Comparison of ENCODE assay signal across 1 cellular context in the genomic region with DNA sequence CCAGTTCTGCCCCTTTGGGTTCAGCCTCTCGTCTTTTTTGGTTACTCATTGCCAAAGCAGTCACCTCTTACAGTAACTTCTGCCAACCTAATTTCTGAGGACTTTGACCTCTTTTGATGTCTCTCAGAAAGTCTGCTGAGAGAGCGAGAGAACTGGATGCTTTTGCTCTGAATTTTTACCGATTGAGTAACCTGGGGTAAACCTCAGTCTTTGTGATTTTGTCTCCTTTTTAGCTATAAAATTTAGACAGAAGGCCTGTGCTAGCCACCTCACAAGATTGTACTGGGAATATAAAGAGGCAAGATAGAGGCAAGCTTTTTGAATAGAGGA.
TF ChIP-seq lines count a peak whose summit lies in the region.

No MANE protein-coding gene starts in this region.

TF ChIP-seq in HepG2, 621 proteins besides CTCF, POLR2A, EP300 and RAD21 (continued from another document and continues in another):
- TF ChIP-seq, protein P1, sequence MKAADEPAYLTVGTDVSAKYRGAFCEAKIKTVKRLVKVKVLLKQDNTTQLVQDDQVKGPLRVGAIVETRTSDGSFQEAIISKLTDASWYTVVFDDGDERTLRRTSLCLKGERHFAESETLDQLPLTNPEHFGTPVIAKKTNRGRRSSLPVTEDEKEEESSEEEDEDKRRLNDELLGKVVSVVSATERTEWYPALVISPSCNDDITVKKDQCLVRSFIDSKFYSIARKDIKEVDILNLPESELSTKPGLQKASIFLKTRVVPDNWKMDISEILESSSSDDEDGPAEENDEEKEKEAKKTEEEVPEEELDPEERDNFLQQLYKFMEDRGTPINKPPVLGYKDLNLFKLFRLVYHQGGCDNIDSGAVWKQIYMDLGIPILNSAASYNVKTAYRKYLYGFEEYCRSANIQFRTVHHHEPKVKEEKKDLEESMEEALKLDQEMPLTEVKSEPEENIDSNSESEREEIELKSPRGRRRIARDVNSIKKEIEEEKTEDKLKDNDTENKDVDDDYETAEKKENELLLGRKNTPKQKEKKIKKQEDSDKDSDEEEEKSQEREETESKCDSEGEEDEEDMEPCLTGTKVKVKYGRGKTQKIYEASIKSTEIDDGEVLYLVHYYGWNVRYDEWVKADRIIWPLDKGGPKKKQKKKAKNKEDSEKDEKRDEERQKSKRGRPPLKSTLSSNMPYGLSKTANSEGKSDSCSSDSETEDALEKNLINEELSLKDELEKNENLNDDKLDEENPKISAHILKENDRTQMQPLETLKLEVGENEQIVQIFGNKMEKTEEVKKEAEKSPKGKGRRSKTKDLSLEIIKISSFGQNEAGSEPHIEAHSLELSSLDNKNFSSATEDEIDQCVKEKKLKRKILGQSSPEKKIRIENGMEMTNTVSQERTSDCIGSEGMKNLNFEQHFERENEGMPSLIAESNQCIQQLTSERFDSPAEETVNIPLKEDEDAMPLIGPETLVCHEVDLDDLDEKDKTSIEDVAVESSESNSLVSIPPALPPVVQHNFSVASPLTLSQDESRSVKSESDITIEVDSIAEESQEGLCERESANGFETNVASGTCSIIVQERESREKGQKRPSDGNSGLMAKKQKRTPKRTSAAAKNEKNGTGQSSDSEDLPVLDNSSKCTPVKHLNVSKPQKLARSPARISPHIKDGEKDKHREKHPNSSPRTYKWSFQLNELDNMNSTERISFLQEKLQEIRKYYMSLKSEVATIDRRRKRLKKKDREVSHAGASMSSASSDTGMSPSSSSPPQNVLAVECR (CRISPR knock-in tag; IDR thresholded peaks at IDR 0.05; ENCODE audit: borderline replicate concordance), result peak; percentile 36; the same call in 1 of the 2 replicates
- TF ChIP-seq, protein P2, sequence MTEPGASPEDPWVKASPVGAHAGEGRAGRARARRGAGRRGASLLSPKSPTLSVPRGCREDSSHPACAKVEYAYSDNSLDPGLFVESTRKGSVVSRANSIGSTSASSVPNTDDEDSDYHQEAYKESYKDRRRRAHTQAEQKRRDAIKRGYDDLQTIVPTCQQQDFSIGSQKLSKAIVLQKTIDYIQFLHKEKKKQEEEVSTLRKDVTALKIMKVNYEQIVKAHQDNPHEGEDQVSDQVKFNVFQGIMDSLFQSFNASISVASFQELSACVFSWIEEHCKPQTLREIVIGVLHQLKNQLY (CRISPR knock-in tag; IDR thresholded peaks at IDR 0.05), result peak; percentile 51; the same call in 1 of the 2 replicates
- TF ChIP-seq, protein P3, sequence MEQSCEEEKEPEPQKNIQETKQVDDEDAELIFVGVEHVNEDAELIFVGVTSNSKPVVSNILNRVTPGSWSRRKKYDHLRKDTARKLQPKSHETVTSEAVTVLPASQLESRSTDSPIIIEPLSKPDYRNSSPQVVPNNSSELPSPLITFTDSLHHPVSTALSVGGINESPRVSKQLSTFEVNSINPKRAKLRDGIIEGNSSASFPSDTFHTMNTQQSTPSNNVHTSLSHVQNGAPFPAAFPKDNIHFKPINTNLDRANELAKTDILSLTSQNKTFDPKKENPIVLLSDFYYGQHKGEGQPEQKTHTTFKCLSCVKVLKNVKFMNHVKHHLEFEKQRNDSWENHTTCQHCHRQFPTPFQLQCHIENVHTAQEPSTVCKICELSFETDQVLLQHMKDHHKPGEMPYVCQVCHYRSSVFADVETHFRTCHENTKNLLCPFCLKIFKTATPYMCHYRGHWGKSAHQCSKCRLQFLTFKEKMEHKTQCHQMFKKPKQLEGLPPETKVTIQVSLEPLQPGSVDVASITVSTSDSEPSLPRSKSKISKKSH (CRISPR knock-in tag; IDR thresholded peaks at IDR 0.05; ENCODE audit: borderline replicate concordance), result no peak
- no peak for TF ChIP-seq ZFP36L2 (CRISPR knock-in tag; IDR thresholded peaks at IDR 0.05)
- TF ChIP-seq, protein P4, sequence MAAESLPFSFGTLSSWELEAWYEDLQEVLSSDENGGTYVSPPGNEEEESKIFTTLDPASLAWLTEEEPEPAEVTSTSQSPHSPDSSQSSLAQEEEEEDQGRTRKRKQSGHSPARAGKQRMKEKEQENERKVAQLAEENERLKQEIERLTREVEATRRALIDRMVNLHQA (CRISPR knock-in tag; IDR thresholded peaks at IDR 0.05), result 0 out of 2 replicates have a peak, but pooled peaks have one; percentile 63
- TF ChIP-seq RELA (CRISPR knock-in tag; IDR thresholded peaks at IDR 0.05), result no peak
- TF ChIP-seq, protein P5, sequence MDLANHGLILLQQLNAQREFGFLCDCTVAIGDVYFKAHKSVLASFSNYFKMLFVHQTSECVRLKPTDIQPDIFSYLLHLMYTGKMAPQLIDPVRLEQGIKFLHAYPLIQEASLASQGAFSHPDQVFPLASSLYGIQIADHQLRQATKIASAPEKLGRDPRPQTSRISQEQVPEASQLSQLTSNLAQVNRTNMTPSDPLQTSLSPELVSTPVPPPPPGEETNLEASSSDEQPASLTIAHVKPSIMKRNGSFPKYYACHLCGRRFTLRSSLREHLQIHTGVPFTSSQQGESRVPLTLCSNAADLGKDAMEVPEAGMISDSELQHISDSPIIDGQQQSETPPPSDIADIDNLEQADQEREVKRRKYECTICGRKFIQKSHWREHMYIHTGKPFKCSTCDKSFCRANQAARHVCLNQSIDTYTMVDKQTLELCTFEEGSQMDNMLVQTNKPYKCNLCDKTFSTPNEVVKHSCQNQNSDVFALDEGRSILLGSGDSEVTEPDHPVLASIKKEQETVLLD (CRISPR knock-in tag; IDR thresholded peaks at IDR 0.05; ENCODE audit: low read depth), result no peak
- TF ChIP-seq ATRX (CRISPR knock-in tag; IDR thresholded peaks at IDR 0.05; ENCODE audit: borderline replicate concordance), result no peak
- TF ChIP-seq NCOA2 (CRISPR knock-in tag; IDR thresholded peaks at IDR 0.05), result peak; percentile 95
- TF ChIP-seq, protein P6, sequence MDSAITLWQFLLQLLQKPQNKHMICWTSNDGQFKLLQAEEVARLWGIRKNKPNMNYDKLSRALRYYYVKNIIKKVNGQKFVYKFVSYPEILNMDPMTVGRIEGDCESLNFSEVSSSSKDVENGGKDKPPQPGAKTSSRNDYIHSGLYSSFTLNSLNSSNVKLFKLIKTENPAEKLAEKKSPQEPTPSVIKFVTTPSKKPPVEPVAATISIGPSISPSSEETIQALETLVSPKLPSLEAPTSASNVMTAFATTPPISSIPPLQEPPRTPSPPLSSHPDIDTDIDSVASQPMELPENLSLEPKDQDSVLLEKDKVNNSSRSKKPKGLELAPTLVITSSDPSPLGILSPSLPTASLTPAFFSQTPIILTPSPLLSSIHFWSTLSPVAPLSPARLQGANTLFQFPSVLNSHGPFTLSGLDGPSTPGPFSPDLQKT (CRISPR knock-in tag; IDR thresholded peaks at IDR 0.05; ENCODE audit: borderline replicate concordance), result no peak
- TF ChIP-seq ZBTB7B (CRISPR knock-in tag; IDR thresholded peaks at IDR 0.05), result peak; percentile 65; the same call in 1 of the 2 replicates
- TF ChIP-seq ZFP41 (CRISPR knock-in tag; IDR thresholded peaks at IDR 0.05; ENCODE audit: borderline replicate concordance), result no peak
- TF ChIP-seq, protein P7, sequence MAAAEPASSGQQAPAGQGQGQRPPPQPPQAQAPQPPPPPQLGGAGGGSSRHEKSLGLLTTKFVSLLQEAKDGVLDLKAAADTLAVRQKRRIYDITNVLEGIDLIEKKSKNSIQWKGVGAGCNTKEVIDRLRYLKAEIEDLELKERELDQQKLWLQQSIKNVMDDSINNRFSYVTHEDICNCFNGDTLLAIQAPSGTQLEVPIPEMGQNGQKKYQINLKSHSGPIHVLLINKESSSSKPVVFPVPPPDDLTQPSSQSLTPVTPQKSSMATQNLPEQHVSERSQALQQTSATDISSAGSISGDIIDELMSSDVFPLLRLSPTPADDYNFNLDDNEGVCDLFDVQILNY (CRISPR knock-in tag; conservative IDR thresholded peaks at IDR 0.05), result no peak
- no peak; the same call in 1 of the 2 replicates for TF ChIP-seq ELF1 (CRISPR knock-in tag; IDR thresholded peaks at IDR 0.05)
- TF ChIP-seq, protein P8, sequence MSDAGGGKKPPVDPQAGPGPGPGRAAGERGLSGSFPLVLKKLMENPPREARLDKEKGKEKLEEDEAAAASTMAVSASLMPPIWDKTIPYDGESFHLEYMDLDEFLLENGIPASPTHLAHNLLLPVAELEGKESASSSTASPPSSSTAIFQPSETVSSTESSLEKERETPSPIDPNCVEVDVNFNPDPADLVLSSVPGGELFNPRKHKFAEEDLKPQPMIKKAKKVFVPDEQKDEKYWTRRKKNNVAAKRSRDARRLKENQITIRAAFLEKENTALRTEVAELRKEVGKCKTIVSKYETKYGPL (CRISPR knock-in tag; IDR thresholded peaks at IDR 0.05), result no peak
- TF ChIP-seq LCORL (IDR thresholded peaks at IDR 0.05), result peak; percentile 97; the same call in 1 of the 2 replicates
- peak; percentile 99 for TF ChIP-seq LCORL (CRISPR knock-in tag; IDR thresholded peaks at IDR 0.05)
- no peak for TF ChIP-seq IKZF4 (CRISPR knock-in tag; IDR thresholded peaks at IDR 0.05; ENCODE audit: borderline replicate concordance, low read depth, not compliant biosample characterization)
- TF ChIP-seq, protein P9, sequence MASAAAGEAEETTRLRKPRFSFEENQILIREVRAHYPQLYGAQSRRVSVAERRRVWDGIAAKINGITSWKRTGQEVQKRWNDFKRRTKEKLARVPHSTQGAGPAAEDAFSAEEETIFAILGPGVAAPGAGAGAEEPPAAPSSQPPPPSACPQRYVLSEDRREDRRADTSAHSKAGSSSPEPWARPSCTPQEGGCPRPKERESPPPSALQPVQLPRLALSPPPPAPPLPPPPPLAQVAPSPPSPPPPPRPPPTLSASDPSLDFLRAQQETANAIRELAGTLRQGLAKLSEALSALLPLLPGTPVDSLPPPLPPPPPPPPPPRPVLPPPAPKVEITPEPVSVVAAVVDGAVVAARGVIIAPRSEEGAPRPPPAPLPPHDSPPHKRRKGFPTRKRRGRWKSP (CRISPR knock-in tag; IDR thresholded peaks at IDR 0.05), result no peak; the same call in 1 of the 2 replicates
- TF ChIP-seq, protein P10, sequence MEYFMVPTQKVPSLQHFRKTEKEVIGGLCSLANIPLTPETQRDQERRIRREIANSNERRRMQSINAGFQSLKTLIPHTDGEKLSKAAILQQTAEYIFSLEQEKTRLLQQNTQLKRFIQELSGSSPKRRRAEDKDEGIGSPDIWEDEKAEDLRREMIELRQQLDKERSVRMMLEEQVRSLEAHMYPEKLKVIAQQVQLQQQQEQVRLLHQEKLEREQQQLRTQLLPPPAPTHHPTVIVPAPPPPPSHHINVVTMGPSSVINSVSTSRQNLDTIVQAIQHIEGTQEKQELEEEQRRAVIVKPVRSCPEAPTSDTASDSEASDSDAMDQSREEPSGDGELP (IDR thresholded peaks at IDR 0.05; ENCODE audit: borderline replicate concordance, low read depth), result no peak; the same call in 1 of the 2 replicates
- TF ChIP-seq, protein P11, sequence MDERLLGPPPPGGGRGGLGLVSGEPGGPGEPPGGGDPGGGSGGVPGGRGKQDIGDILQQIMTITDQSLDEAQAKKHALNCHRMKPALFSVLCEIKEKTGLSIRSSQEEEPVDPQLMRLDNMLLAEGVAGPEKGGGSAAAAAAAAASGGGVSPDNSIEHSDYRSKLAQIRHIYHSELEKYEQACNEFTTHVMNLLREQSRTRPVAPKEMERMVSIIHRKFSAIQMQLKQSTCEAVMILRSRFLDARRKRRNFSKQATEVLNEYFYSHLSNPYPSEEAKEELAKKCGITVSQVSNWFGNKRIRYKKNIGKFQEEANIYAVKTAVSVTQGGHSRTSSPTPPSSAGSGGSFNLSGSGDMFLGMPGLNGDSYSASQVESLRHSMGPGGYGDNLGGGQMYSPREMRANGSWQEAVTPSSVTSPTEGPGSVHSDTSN (CRISPR knock-in tag; IDR thresholded peaks at IDR 0.05), result no peak
- TF ChIP-seq ZC3H4 (CRISPR knock-in tag; IDR thresholded peaks at IDR 0.05; ENCODE audit: borderline replicate concordance), result no peak
- TF ChIP-seq BORCS8-MEF2B (CRISPR knock-in tag; IDR thresholded peaks at IDR 0.05), result no peak
- no peak for TF ChIP-seq ZNF672 (CRISPR knock-in tag; IDR thresholded peaks at IDR 0.05)
- TF ChIP-seq, protein P12, sequence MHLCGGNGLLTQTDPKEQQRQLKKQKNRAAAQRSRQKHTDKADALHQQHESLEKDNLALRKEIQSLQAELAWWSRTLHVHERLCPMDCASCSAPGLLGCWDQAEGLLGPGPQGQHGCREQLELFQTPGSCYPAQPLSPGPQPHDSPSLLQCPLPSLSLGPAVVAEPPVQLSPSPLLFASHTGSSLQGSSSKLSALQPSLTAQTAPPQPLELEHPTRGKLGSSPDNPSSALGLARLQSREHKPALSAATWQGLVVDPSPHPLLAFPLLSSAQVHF (CRISPR knock-in tag; IDR thresholded peaks at IDR 0.05), result no peak
- TF ChIP-seq SYNCRIP (IDR thresholded peaks at IDR 0.05; ENCODE audit: insufficient read depth, low read depth, low read length), result no peak
- no peak for TF ChIP-seq ZNF709 (CRISPR knock-in tag; IDR thresholded peaks at IDR 0.05)
- TF ChIP-seq SAP130 (CRISPR knock-in tag; IDR thresholded peaks at IDR 0.05; ENCODE audit: low read depth), result peak; percentile 78
- TF ChIP-seq ZNF253 (CRISPR knock-in tag; IDR thresholded peaks at IDR 0.05; ENCODE audit: borderline replicate concordance), result no peak
- TF ChIP-seq ZNF749 (CRISPR knock-in tag; IDR thresholded peaks at IDR 0.05; ENCODE audit: borderline replicate concordance), result peak; percentile 42; the same call in 1 of the 2 replicates
- TF ChIP-seq, protein P13, sequence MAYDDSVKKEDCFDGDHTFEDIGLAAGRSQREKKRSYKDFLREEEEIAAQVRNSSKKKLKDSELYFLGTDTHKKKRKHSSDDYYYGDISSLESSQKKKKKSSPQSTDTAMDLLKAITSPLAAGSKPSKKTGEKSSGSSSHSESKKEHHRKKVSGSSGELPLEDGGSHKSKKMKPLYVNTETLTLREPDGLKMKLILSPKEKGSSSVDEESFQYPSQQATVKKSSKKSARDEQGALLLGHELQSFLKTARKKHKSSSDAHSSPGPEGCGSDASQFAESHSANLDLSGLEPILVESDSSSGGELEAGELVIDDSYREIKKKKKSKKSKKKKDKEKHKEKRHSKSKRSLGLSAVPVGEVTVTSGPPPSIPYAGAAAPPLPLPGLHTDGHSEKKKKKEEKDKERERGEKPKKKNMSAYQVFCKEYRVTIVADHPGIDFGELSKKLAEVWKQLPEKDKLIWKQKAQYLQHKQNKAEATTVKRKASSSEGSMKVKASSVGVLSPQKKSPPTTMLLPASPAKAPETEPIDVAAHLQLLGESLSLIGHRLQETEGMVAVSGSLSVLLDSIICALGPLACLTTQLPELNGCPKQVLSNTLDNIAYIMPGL (CRISPR knock-in tag; IDR thresholded peaks at IDR 0.05; ENCODE audit: borderline replicate concordance in 1 of 2, low read depth in 1 of 2), result peak in 1 of 2 experiments; percentile 28; a peak in 1 of 4 replicates
- no peak for TF ChIP-seq ZSCAN22 (CRISPR knock-in tag; IDR thresholded peaks at IDR 0.05)
